8 cellular contexts compared by ENCODE assay signal in the genomic region with DNA sequence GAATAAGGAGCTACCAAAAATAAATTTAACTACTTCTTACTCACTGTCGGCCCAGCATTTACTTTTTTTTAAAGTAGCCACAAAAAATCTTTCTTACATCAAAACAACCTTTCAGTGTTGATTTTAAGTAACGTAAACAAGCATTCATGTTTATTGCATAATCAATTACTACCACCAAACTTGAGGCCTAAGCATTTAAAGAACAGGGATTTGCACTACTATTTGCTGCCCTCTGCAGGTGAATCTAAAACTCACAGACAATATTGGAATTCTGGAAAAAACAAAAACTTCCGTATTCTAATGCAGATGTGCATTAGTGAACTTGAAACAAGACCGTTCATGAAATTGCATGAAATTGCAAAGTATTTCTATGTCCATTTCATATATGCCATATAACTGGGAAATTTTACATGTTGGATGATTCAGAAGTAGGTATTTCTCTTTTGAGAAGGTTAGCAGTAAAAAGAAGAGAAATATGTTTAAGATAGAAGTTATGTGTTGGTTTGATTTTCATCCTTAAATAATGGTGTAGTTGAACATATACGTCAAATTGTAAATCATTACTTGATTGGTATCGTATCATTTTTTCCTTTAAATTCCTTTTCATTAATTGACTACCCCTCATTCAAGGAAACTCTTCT. TPM values are rescaled to one million over a fixed set of nuclear protein-coding genes. Genes with fewer than 3 reads are reported as not detected.
DNase-seq lines count a peak whose midpoint lies in the region; ATAC-seq lines count a peak whose summit lies in the region.

No MANE protein-coding gene starts in this region.

- peak; percentile 7 for DNase-seq in DMS153 (lab: John Stamatoyannopoulos, UW)
- peak; percentile 8 for DNase-seq in NCI-H526 treated with DMSO at 0.1 percent for 48 hours (lab: John Stamatoyannopoulos, UW)
- DNase-seq in cerebellum (ENCODE audit: low spot score) = peak; percentile 5
- DNase-seq in lung microvascular endothelial cell (ENCODE audit: low read depth in 2 of 2) = peak; percentile 59 to 68
- no peak for DNase-seq in activated naive CD8-positive, alpha-beta T cell treated with anti-CD3 and anti-CD28 coated beads, Interleukin-2, amount 50 U/mL, for 24 hours
- no peak for DNase-seq in stimulated activated naive CD4-positive, alpha-beta T cell treated with Interleukin-2 at 50 U/mL for 16 hours (lab: John Stamatoyannopoulos, UW)

- H3K36me3 Mint-ChIP-seq in activated naive CD8-positive, alpha-beta T cell treated with anti-CD3 and anti-CD28 coated beads, Interleukin-2, amount 50 U/mL, for 24 hours (ENCODE audit: low read depth) = no peaks in the 10 kb centered on the region

- H3K9me3 Mint-ChIP-seq in activated naive CD8-positive, alpha-beta T cell treated with anti-CD3 and anti-CD28 coated beads, Interleukin-2, amount 50 U/mL, for 24 hours = no peaks in the 10 kb centered on the region

- H3K27me3 Mint-ChIP-seq in activated naive CD8-positive, alpha-beta T cell treated with anti-CD3 and anti-CD28 coated beads, Interleukin-2, amount 50 U/mL, for 24 hours = peaks cover 9% of the 10 kb centered on the region

- no peak overlapping the region for H3K27ac Mint-ChIP-seq in activated naive CD8-positive, alpha-beta T cell treated with anti-CD3 and anti-CD28 coated beads, Interleukin-2, amount 50 U/mL, for 24 hours

- no peak overlapping the region for H3K4me3 Mint-ChIP-seq in activated naive CD8-positive, alpha-beta T cell treated with anti-CD3 and anti-CD28 coated beads, Interleukin-2, amount 50 U/mL, for 24 hours

- peak; percentile 58 for ATAC-seq in GM18909 (IDR thresholded peaks at IDR 0.05; ENCODE audit: poor library complexity, unreplicated experiment)
- ATAC-seq in activated naive CD8-positive, alpha-beta T cell treated with anti-CD3 and anti-CD28 coated beads, Interleukin-2, amount 50 U/mL, for 24 hours = no peak
- no peak for ATAC-seq in GM19023 (IDR thresholded peaks at IDR 0.05; ENCODE audit: unreplicated experiment)

- H3K4me1 Mint-ChIP-seq in activated naive CD8-positive, alpha-beta T cell treated with anti-CD3 and anti-CD28 coated beads, Interleukin-2, amount 50 U/mL, for 24 hours = peaks cover 9% of the 10 kb centered on the region

RNA-seq across cellular contexts. Expression of gene CGGBP1, which starts 55.6 kb away (rescaled TPM):
- total RNA-seq in cerebellum (105 TPM), lung microvascular endothelial cell (27.7 and 53.0 TPM in 2 replicates)

RNA-seq across cellular contexts. Expression of gene ZNF654, which starts 55.8 kb away (rescaled TPM):
- total RNA-seq in cerebellum (31.6 TPM), lung microvascular endothelial cell (8.9 and 11.9 TPM in 2 replicates)

Comparison
In these comparisons a context has a peak if more than half of its experiments do, and no peak if none do; other contexts are left out.
1. DNase-seq: peak in DMS153 (single experiment), NCI-H526 treated with DMSO at 0.1 percent for 48 hours (single experiment), cerebellum (single experiment) and lung microvascular endothelial cell (2 of 2); none in activated naive CD8-positive, alpha-beta T cell treated with anti-CD3 and anti-CD28 coated beads, Interleukin-2, amount 50 U/mL, for 24 hours (single experiment) and stimulated activated naive CD4-positive, alpha-beta T cell treated with Interleukin-2 at 50 U/mL for 16 hours (single experiment).